ENCODE assay signal across 9 cellular contexts in genomic region chr10:109894516-109894915, GRCh38. TPM values are rescaled to one million over a fixed set of nuclear protein-coding genes. Genes with fewer than 3 reads are reported as not detected.
DNase-seq lines count a peak whose midpoint lies in the region; ATAC-seq and TF ChIP-seq lines count a peak whose summit lies in the region.
"Had no signal": no experiment of that assay in that cellular context is flagged by ENCODE, and none has a peak within 500 bp of the region (broad histone marks: within the 10 kb centered on the region; RNA-seq: fewer than 3 reads in every experiment).

No MANE protein-coding gene starts in this region.

- H3K27ac ChIP-seq in breast epithelium, result peak overlapping the region; percentile 77 to 88

- H3K4me3 ChIP-seq in breast epithelium, result no peak overlapping the region

- no peaks in the 10 kb centered on the region for H3K36me3 ChIP-seq in breast epithelium

- H3K9me3 ChIP-seq in breast epithelium, result no peaks in the 10 kb centered on the region

- H3K4me1 ChIP-seq in breast epithelium, result peaks cover 8 to 22% of the 10 kb centered on the region in 2 donors

- H3K27me3 ChIP-seq in breast epithelium, result no peaks in the 10 kb centered on the region

- peak; percentile 83 for ATAC-seq in left lobe of liver
- ATAC-seq in GM19328 (IDR thresholded peaks at IDR 0.05; ENCODE audit: unreplicated experiment), result no peak
- ATAC-seq: HCT116 had no signal

- no peak for TF ChIP-seq CTCF in breast epithelium (IDR thresholded peaks at IDR 0.05)

- DNase-seq in NCI-H2107 treated with DMSO at 0.1 percent for 48 hours (lab: John Stamatoyannopoulos, UW; ENCODE audit: unreplicated experiment) (peak; percentile 31), NCI-H2107 (lab: John Stamatoyannopoulos, UW) (no peak), breast epithelium (ENCODE audit: low spot score in 2 of 2) (peak in 1 of 2 donors; percentile 75), left lobe of liver (ENCODE audit: low spot score) (peak; percentile 72), ureter (ENCODE audit: low spot score) (peak; percentile 83), HT-29 (ENCODE audit: low spot score) (no peak), dedifferentiated amniotic fluid mesenchymal stem cell (ENCODE audit: extremely low spot score) (no peak)

- intact Hi-C loops in breast epithelium (cut with DNase I; ENCODE audit: low total_unique reads), result no loop called here

- no peak for TF ChIP-seq POLR2A in breast epithelium (IDR thresholded peaks at IDR 0.05)

RNA-seq across cellular contexts. Expression of gene XPNPEP1, which starts 28.8 kb away (rescaled TPM):
- total RNA-seq in breast epithelium, result 10 to 100 TPM; 61.1 to 89.5 (median 89.0) TPM
- total RNA-seq in left lobe of liver, result 18.7 TPM
- total RNA-seq in ureter, result 106 TPM
- total RNA-seq in HT-29 (2014; rRNA removed; shearing (Covaris generic)), result 192 and 240 TPM in 2 replicates

Comparison
In these comparisons a context has a peak if more than half of its experiments do, and no peak if none do; other contexts are left out.
1. DNase-seq: peak in NCI-H2107 treated with DMSO at 0.1 percent for 48 hours (single experiment), left lobe of liver (single experiment) and ureter (single experiment); none in NCI-H2107 (single experiment), HT-29 (single experiment) and dedifferentiated amniotic fluid mesenchymal stem cell (single experiment).